In the genomic region with DNA sequence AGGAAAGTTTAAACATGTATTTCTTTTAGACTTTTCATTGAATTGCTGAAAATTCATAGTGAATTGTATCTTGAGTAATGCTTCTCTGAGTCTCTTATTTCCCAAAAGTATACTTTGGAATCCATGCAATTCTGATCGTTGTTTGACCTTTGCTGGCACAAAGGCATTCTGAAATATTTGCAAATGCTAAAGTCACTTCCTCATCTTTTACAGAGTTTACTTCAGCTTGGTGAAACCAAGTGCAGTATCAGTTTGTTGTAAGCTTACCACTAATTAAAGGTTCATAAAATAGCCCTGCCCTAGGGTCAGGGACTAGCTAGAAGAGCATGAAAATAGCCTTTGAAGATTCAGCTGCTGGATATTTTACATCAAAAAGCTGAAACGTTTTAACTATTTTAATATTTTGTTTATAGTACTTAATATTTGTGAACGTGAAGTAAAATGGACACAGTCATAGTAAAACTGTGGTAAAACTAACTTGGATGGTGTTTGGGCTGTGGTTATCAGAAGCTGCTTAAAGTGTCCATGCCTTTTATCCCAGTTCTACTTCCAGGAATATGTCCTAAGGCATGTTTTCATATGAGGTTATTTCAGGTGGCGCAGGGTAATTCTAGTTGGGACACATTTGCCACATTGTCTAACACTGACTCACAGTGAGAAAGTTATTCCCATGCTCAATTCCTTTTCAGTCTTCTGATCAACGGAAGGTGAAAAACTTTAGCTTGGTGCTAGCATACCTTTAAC, we compare ENCODE assay signal across 8 cellular contexts. TPM values are rescaled to one million over a fixed set of nuclear protein-coding genes. Genes with fewer than 3 reads are reported as not detected.
DNase-seq lines count a peak whose midpoint lies in the region; ATAC-seq, FAIRE-seq and TF ChIP-seq lines count a peak whose summit lies in the region.

No MANE protein-coding gene starts in this region.

- TF ChIP-seq CTCF in osteoblast (IDR thresholded peaks at IDR 0.05; ENCODE audit: extremely low read depth, low read depth, low read length), result no peak

- H2AFZ ChIP-seq in osteoblast (ENCODE audit: low read length), result no peak overlapping the region

- peaks cover 59% of the 10 kb centered on the region for H3K79me2 ChIP-seq in osteoblast (ENCODE audit: insufficient read depth, low read length)

- H3K27ac ChIP-seq in osteoblast (ENCODE audit: low read depth, low read length), result peak overlapping the region; percentile 90

- no peaks in the 10 kb centered on the region for H3K9me3 ChIP-seq in osteoblast (ENCODE audit: low read depth, low read length)

- H4K20me1 ChIP-seq in osteoblast (ENCODE audit: insufficient read depth, low read length), result no peaks in the 10 kb centered on the region

- no peaks in the 10 kb centered on the region for H3K27me3 ChIP-seq in osteoblast (ENCODE audit: insufficient read depth, low read length)

- no peaks in the 10 kb centered on the region for H3K36me3 ChIP-seq in osteoblast (ENCODE audit: insufficient read depth, low read length)

- peak overlapping the region; percentile 47 for H3K4me2 ChIP-seq in osteoblast (ENCODE audit: insufficient read depth, low read length)

- no peak for ATAC-seq in GM21381 (IDR thresholded peaks at IDR 0.05; ENCODE audit: unreplicated experiment)

- peak overlapping the region; percentile 24 for H3K4me3 ChIP-seq in osteoblast (ENCODE audit: insufficient read depth, low read length)

- peak; percentile 78 for DNase-seq in EL
- peak; percentile 56 for DNase-seq in NAMALWA (ENCODE audit: low spot score)
- peak; percentile 81 for DNase-seq in osteoblast (ENCODE audit: insufficient read length, low spot score, missing footprints)
- DNase-seq in NCI-H2196 treated with DMSO at 0.1 percent for 48 hours (lab: John Stamatoyannopoulos, UW; ENCODE audit: unreplicated experiment), result no peak
- DNase-seq in activated CD4-positive, alpha-beta T cell treated with anti-CD3 and anti-CD28 coated beads, Interleukin-2, amount 50 U/mL, for 1 hour, result no peak
- DNase-seq in activated CD8-positive, alpha-beta memory T cell treated with anti-CD3 and anti-CD28 coated beads for 24 hours, result no peak

- peak; percentile 49 for FAIRE-seq in colon (lab: Jason Lieb, UNC)

- H3K4me1 ChIP-seq in osteoblast (ENCODE audit: insufficient read depth, low read length), result peaks cover 56% of the 10 kb centered on the region

RNA-seq across cellular contexts. Expression of a gene that starts 45.3 kb away (rescaled TPM):
- 3.8 and 5.4 TPM in 2 replicates for total RNA-seq in osteoblast

Comparison
In these comparisons a context has a peak if more than half of its experiments do, and no peak if none do; other contexts are left out.
1. DNase-seq: peak in EL (single experiment), NAMALWA (single experiment) and osteoblast (single experiment); none in NCI-H2196 treated with DMSO at 0.1 percent for 48 hours (single experiment), activated CD4-positive, alpha-beta T cell treated with anti-CD3 and anti-CD28 coated beads, Interleukin-2, amount 50 U/mL, for 1 hour (single experiment) and activated CD8-positive, alpha-beta memory T cell treated with anti-CD3 and anti-CD28 coated beads for 24 hours (single experiment).